In the genomic region with DNA sequence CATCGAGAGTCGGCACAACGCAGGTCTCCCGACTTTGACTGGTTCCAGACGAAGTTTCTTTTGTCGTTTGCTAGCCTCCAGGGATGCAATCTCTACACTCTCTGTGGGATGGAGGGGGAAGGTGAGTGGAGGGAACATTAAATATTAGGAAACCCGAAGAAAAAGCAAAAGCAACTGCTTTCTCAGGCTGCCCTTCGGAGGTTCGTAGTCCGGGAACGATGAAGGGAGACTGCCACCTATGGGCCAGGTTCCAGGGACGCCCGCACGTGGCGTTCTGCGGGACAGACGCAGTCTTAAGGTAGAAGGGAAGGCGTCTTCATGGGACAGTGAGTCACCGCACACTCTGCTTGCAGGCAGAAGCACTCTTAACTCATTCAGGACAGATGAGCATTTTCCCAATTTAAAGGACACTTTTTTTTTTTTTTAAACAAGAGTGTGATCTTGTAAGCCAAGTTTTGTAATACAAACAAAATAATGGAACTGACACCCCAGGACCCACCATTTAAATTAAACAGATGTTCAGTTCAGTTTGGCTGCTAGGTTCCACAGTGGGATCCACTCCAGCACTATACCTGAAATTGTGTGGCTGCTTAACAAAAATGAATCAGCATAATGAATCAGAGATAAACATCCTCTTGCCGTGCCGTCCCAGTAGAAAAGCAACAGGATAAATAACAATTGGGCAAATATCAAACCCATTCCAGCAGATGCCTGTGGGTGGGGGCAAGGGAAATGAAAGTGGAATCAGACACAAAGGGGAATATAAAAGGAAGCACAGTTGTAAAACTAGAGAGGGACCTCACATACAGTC, we compare ENCODE assay signal across 8 cellular contexts.
DNase-seq lines count a peak whose midpoint lies in the region; ATAC-seq, FAIRE-seq and TF ChIP-seq lines count a peak whose summit lies in the region.

No MANE protein-coding gene starts in this region.

- H2AFZ ChIP-seq in endothelial cell of umbilical vein (ENCODE audit: low read depth, low read length), result peak overlapping the region; percentile 89

- dilution Hi-C loops in endothelial cell of umbilical vein (cut with MboI; ENCODE audit: extremely low pct_ligation_motif_present, low sequenced_read_pairs), result no loop called here

- FAIRE-seq in endothelial cell of umbilical vein (lab: Jason Lieb, UNC), result peak; percentile 83

- H3K36me3 Mint-ChIP-seq in mesothelial cell of epicardium, result no peaks in the 10 kb centered on the region

- ATAC-seq in HG03432 (IDR thresholded peaks at IDR 0.05; ENCODE audit: unreplicated experiment), result peak; percentile 72
- no peak for ATAC-seq in HG03439 (IDR thresholded peaks at IDR 0.05; ENCODE audit: unreplicated experiment)

- no peaks in the 10 kb centered on the region for H3K9me1 ChIP-seq in endothelial cell of umbilical vein (replicated peaks; ENCODE audit: control insufficient read depth, extremely low read depth, insufficient read depth, low read length)

- TF ChIP-seq POLR2A in endothelial cell of umbilical vein (IDR thresholded peaks at IDR 0.05; ENCODE audit: low read depth, low read length), result no peak

- BruUV-seq in endothelial cell of umbilical vein (replicated peaks; lab: Mats Ljungman, UMichigan), result no TSS peak

- H3K9me3 ChIP-seq in endothelial cell of umbilical vein (replicated peaks; ENCODE audit: control insufficient read depth, insufficient read depth, low read length), result no peaks in the 10 kb centered on the region

- no peak overlapping the region for H3K27ac ChIP-seq in endothelial cell of umbilical vein (ENCODE audit: insufficient read depth, low read depth, low read length)

- no peaks in the 10 kb centered on the region for H3K27me3 ChIP-seq in endothelial cell of umbilical vein (ENCODE audit: control insufficient read depth in 2 of 2, insufficient read depth in 2 of 2, low read length in 2 of 2)

- H3K9me3 Mint-ChIP-seq in mesothelial cell of epicardium, result no peaks in the 10 kb centered on the region

- no peaks in the 10 kb centered on the region for H3K79me2 ChIP-seq in endothelial cell of umbilical vein (ENCODE audit: control insufficient read depth, insufficient read depth, low read length)

- intact Hi-C loops in endothelial cell of umbilical vein (cut with micrococcal nuclease), result loop anchor here (1.0 to 2.0 kb wide), 5 partner anchors 53 to 291 kb away; no protein-coding TSS in a partner anchor

- CTCF ChIA-PET in endothelial cell of umbilical vein (lab: Charles Lee), result interaction anchor here (0.6 to 4.1 kb wide), 23 partner anchors 14 to 290 kb away, joined by 3 to 38 read pairs (median 4); a partner anchor contains a TSS

- H3K4me1 Mint-ChIP-seq in mesothelial cell of epicardium, result peaks cover 16% of the 10 kb centered on the region

- H3K27me3 Mint-ChIP-seq in mesothelial cell of epicardium (ENCODE audit: low read depth), result no peaks in the 10 kb centered on the region

- peak overlapping the region; percentile 42 for H3K9ac ChIP-seq in endothelial cell of umbilical vein (replicated peaks; ENCODE audit: extremely low read depth, insufficient read depth, low read length)

- no peaks in the 10 kb centered on the region for H4K20me1 ChIP-seq in endothelial cell of umbilical vein (replicated peaks; ENCODE audit: control insufficient read depth, extremely low read depth, insufficient read depth, low read length)

- POLR2A ChIA-PET in endothelial cell of umbilical vein (lab: Charles Lee), result no interaction called here

- peaks cover 18% of the 10 kb centered on the region for H3K4me1 ChIP-seq in endothelial cell of umbilical vein (ENCODE audit: control insufficient read depth, extremely low read depth, insufficient read depth, low read length)

- H3K27ac Mint-ChIP-seq in mesothelial cell of epicardium, result peak overlapping the region; percentile 76

- no peaks in the 10 kb centered on the region for H3K36me3 ChIP-seq in endothelial cell of umbilical vein (ENCODE audit: control insufficient read depth in 2 of 2, extremely low read depth in 1 of 2, insufficient read depth in 2 of 2, low read length in 2 of 2)

- peak overlapping the region; percentile 56 to 79 (median 60) for H3K4me3 ChIP-seq in endothelial cell of umbilical vein (replicated peaks in 1 of 3; ENCODE audit: insufficient read depth in 1 of 3, low read depth in 1 of 3, low read length in 3 of 3)

- H3K4me2 ChIP-seq in endothelial cell of umbilical vein (ENCODE audit: insufficient read depth, low read length), result peak overlapping the region; percentile 93

- peak overlapping the region; percentile 82 for H3K4me3 Mint-ChIP-seq in mesothelial cell of epicardium

- DNase-seq in EL (peak; percentile 83), NOMO-1 treated with DMSO at 0.1 percent for 48 hours (lab: John Stamatoyannopoulos, UW; ENCODE audit: unreplicated experiment) (peak; percentile 86), endothelial cell of umbilical vein (ENCODE audit: low read depth, low spot score) (peak; percentile 88), mesothelial cell of epicardium (ENCODE audit: low spot score in 2 of 2, unreplicated experiment in 2 of 2) (peak; percentile 60 to 84)
- peak; percentile 45 for DNase-seq in activated CD8-positive, alpha-beta memory T cell treated with anti-CD3 and anti-CD28 coated beads, Interleukin-2, amount 50 U/mL, for 24 hours (ENCODE audit: extremely low read depth)
- peak; percentile 42 for DNase-seq in stimulated activated CD8-positive, alpha-beta memory T cell treated with anti-CD3 and anti-CD28 coated beads, Interleukin-15, amount 100 ng/mL, for 1 hour (ENCODE audit: low read depth)

- TF ChIP-seq CTCF in endothelial cell of umbilical vein (IDR thresholded peaks at IDR 0.05; ENCODE audit: extremely low read depth in 1 of 2, insufficient read depth in 1 of 2, low read depth in 1 of 2, low read length in 2 of 2) (peak; percentile 72 to 85), mesothelial cell of epicardium (IDR thresholded peaks at IDR 0.05; ENCODE audit: unreplicated experiment) (peak; percentile 70)

TF ChIP-seq in endothelial cell of umbilical vein, 7 proteins besides CTCF, POLR2A, EP300 and RAD21:
- TF ChIP-seq POLR2AphosphoS5 (IDR thresholded peaks at IDR 0.05; ENCODE audit: insufficient read depth, low read depth, low read length), result no peak
- TF ChIP-seq GATA2 (IDR thresholded peaks at IDR 0.05; ENCODE audit: insufficient read depth, insufficient read length, low read depth, low read length), result peak; percentile 41
- no peak for TF ChIP-seq JUN (IDR thresholded peaks at IDR 0.05; ENCODE audit: borderline replicate concordance, insufficient read depth, insufficient read length, low read depth)
- TF ChIP-seq MYC (IDR thresholded peaks at IDR 0.05; ENCODE audit: low read depth, low read length), result peak; percentile 92
- TF ChIP-seq FOS (IDR thresholded peaks at IDR 0.05; ENCODE audit: borderline replicate concordance, insufficient read depth, low read length), result peak; percentile 57
- TF ChIP-seq EZH2 (IDR thresholded peaks at IDR 0.05; ENCODE audit: borderline replicate concordance, low read depth, low read length, severe bottlenecking), result no peak
- TF ChIP-seq, protein P1, sequence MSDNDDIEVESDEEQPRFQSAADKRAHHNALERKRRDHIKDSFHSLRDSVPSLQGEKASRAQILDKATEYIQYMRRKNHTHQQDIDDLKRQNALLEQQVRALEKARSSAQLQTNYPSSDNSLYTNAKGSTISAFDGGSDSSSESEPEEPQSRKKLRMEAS (IDR thresholded peaks at IDR 0.05; ENCODE audit: insufficient read depth, insufficient read length), result peak; percentile 75
TF ChIP-seq in endothelial cell of umbilical vein: peak in this region for 4.
